9 cellular contexts compared by ENCODE assay signal in the genomic region with DNA sequence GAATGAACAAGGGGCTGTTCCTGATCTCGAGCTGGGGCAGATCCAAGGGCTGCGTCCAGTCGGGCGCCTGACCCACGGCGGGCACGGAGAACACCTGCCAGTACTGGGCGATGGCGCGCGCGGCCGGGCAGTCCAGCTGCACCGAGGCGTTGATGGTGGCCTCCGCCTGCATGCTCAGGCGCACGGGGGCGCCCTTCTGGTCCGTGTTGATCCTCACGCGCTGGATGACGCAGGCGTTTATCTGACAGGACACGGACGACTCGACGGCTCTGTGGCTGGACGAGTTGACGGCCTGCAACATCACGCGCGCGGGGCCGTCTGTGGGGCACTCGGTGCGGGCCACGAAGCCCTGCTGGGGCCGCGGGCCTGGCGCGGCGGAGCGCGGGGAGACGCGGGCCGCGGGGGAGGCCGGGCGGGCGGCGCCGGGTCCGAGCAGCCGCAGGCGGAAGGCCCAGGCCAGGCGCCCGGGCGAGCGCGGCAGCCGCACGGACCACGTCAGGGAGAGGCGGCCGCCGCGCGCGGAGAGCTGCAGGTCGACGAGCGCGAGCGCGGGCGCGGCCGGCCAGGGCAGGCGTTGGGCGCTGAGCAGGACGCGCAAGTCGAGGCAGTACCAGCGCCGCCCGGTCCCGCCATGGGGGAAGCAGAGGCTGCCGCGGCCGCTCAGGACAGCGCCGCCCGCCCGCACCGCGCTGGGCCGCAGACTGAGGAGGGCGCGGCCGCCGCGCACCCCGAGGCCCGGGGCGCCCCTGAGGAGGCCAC. TPM values are rescaled to one million over a fixed set of nuclear protein-coding genes. Genes with fewer than 3 reads are reported as not detected.
A peak's percentile ranks its signal among the peaks of the same experiment; 100 is the strongest.
DNase-seq lines count a peak whose midpoint lies in the region; ATAC-seq and TF ChIP-seq lines count a peak whose summit lies in the region.
"Had no signal": no experiment of that assay in that cellular context is flagged by ENCODE, and none has a peak within 500 bp of the region (broad histone marks: within the 10 kb centered on the region; RNA-seq: fewer than 3 reads in every experiment).

No MANE protein-coding gene starts in this region.

- peaks cover 15% of the 10 kb centered on the region for H3K9me3 Mint-ChIP-seq in activated naive CD4-positive, alpha-beta T cell treated with anti-CD3 and anti-CD28 coated beads, Interleukin-2, amount 10 ng/mL, durations not matched to agents 7 days and 5 days

- BruUV-seq in A673 (replicated peaks; lab: Mats Ljungman, UMichigan) = no TSS peak

- POLR2A ChIA-PET in A673 (lab: Charles Lee; ENCODE audit: low non-redundant PET) = interaction anchor here (0.7 kb wide), 1 partner anchor 145 kb away, joined by 7 read pairs; no protein-coding TSS in a partner anchor

- H3K36me3 Mint-ChIP-seq in activated naive CD4-positive, alpha-beta T cell treated with anti-CD3 and anti-CD28 coated beads, Interleukin-2, amount 10 ng/mL, durations not matched to agents 7 days and 5 days = peaks cover 14% of the 10 kb centered on the region

- H3K27me3 Mint-ChIP-seq in activated naive CD4-positive, alpha-beta T cell treated with anti-CD3 and anti-CD28 coated beads, Interleukin-2, amount 10 ng/mL, durations not matched to agents 7 days and 5 days = peaks cover 93% of the 10 kb centered on the region

- no peaks in the 10 kb centered on the region for H3K27me3 ChIP-seq in A673 (replicated peaks; ENCODE audit: insufficient read depth, low read depth, low read length, poor library complexity)

- H3K27ac ChIP-seq in A673 (ENCODE audit: low read depth, low read length, poor library complexity, severe bottlenecking) = no peak overlapping the region
- H3K27ac ChIP-seq: SJSA1 had no signal

- H3K4me1 Mint-ChIP-seq in activated naive CD4-positive, alpha-beta T cell treated with anti-CD3 and anti-CD28 coated beads, Interleukin-2, amount 10 ng/mL, durations not matched to agents 7 days and 5 days = peaks cover 12% of the 10 kb centered on the region

- no peaks in the 10 kb centered on the region for H3K9me3 ChIP-seq in A673 (ENCODE audit: low read depth, low read length, poor library complexity, severe bottlenecking)

- peak; percentile 10 for TF ChIP-seq CTCF in GM12873 (IDR thresholded peaks at IDR 0.05; ENCODE audit: insufficient read depth, low read depth, low read length, missing control alignments)
- TF ChIP-seq CTCF in A673 (conservative IDR thresholded peaks at IDR 0.05; ENCODE audit: low read depth, low read length) = no peak

- no peaks in the 10 kb centered on the region for H3K36me3 ChIP-seq in A673 (ENCODE audit: insufficient read depth, low read length, poor library complexity, severe bottlenecking)
- H3K36me3 ChIP-seq: SJSA1 had no signal

- H3K4me1 ChIP-seq in A673 (ENCODE audit: insufficient read depth, low read length, poor library complexity, severe bottlenecking) = no peaks in the 10 kb centered on the region

- no peak overlapping the region for H3K4me3 Mint-ChIP-seq in activated naive CD4-positive, alpha-beta T cell treated with anti-CD3 and anti-CD28 coated beads, Interleukin-2, amount 10 ng/mL, durations not matched to agents 7 days and 5 days

- H3K4me3 ChIP-seq in A673 (ENCODE audit: low read depth, low read length, poor library complexity, severe bottlenecking) = no peak overlapping the region
- H3K4me3 ChIP-seq: SJSA1 had no signal

- ATAC-seq in GM19452 (IDR thresholded peaks at IDR 0.05; ENCODE audit: unreplicated experiment) = no peak

- DNase-seq in activated naive CD4-positive, alpha-beta T cell treated with anti-CD3 and anti-CD28 coated beads, Interleukin-2, amount 10 ng/mL, durations not matched to agents 7 days and 5 days = peak; percentile 44
- peak; percentile 91 for DNase-seq in cardiac septum (ENCODE audit: low spot score)
- DNase-seq in renal cortical epithelial cell (ENCODE audit: low read depth) = peak; percentile 15
- DNase-seq in dedifferentiated amniotic fluid mesenchymal stem cell (ENCODE audit: extremely low spot score) = no peak
- DNase-seq in GF-D8 (lab: John Stamatoyannopoulos, UW) = no peak
- DNase-seq in A673 (ENCODE audit: low spot score) = no peak

- intact Hi-C loops in cardiac septum (cut with DNase I) (no loop called here), A673 (cut with micrococcal nuclease; ENCODE audit: unreplicated experiment) (no loop called here)

- CTCF ChIA-PET in activated naive CD4-positive, alpha-beta T cell treated with anti-CD3 and anti-CD28 coated beads, Interleukin-2, amount 10 ng/mL, durations not matched to agents 7 days and 5 days (lab: Charles Lee) = no interaction called here
- CTCF ChIA-PET in A673 (lab: Charles Lee) = no interaction called here

- no peak overlapping the region for H3K27ac Mint-ChIP-seq in activated naive CD4-positive, alpha-beta T cell treated with anti-CD3 and anti-CD28 coated beads, Interleukin-2, amount 10 ng/mL, durations not matched to agents 7 days and 5 days

RNA-seq across cellular contexts. Expression of a gene that starts 0.5 kb away (rescaled TPM):
- total RNA-seq in cardiac septum (0.11 TPM), renal cortical epithelial cell (not detected in 2 replicates), A673 (2021) (not detected in 2 replicates)
- total RNA-seq: SJSA1 had no signal

RNA-seq across cellular contexts. Expression of a gene that starts 5.2 kb away (rescaled TPM):
- total RNA-seq in cardiac septum = 21.5 TPM
- 20.1 and 31.8 TPM in 2 replicates for total RNA-seq in renal cortical epithelial cell
- total RNA-seq in A673 (2021) = 11.4 and 16.2 TPM in 2 replicates

RNA-seq across cellular contexts. Expression of a gene that starts 12.5 kb away (rescaled TPM):
- total RNA-seq in cardiac septum (7.6 TPM), renal cortical epithelial cell (9.0 and 10.4 TPM in 2 replicates), A673 (2021) (7.0 and 12.4 TPM in 2 replicates)

RNA-seq across cellular contexts. Expression of a gene that starts 34.0 kb away (rescaled TPM):
- total RNA-seq in cardiac septum = 0.32 TPM
- total RNA-seq in renal cortical epithelial cell = 0.20 and 3.3 TPM in 2 replicates
- 87.3 and 88.1 TPM in 2 replicates for total RNA-seq in A673 (2021)

Comparison
In these comparisons a context has a peak if more than half of its experiments do, and no peak if none do; other contexts are left out.
1. DNase-seq: peak in activated naive CD4-positive, alpha-beta T cell treated with anti-CD3 and anti-CD28 coated beads, Interleukin-2, amount 10 ng/mL, durations not matched to agents 7 days and 5 days (single experiment), cardiac septum (single experiment) and renal cortical epithelial cell (single experiment); none in dedifferentiated amniotic fluid mesenchymal stem cell (single experiment), GF-D8 (single experiment) and A673 (single experiment).